Comparison of ENCODE assay signal across 28 cellular contexts in genomic region chr1:239675735-239676134, GRCh38.
"Had no signal": no experiment of that assay in that cellular context is flagged by ENCODE, and none has a peak within 500 bp of the region (broad histone marks: within the 10 kb centered on the region; RNA-seq: fewer than 3 reads in every experiment).

No MANE protein-coding gene starts in this region.

- ATAC-seq: activated CD4-positive, alpha-beta T cell treated with anti-CD3 and anti-CD28 coated beads for 36 hours; activated CD4-positive, CD25-positive, alpha-beta regulatory T cell treated with anti-CD3 and anti-CD28 coated beads, Interleukin-2, amount 50 U/mL, for 24 hours; activated CD8-positive, alpha-beta memory T cell treated with anti-CD3 and anti-CD28 coated beads, Interleukin-2, amount 10 ng/mL, durations not matched to agents 7 days and 5 days; activated CD8-positive, alpha-beta T cell treated with anti-CD3 and anti-CD28 coated beads, Interleukin-2, amount 10 ng/mL, durations not matched to agents 7 days and 5 days had no signal

- H3K27ac ChIP-seq: ascending aorta, cardiac muscle cell, VCaP had no signal

- H3K4me3 ChIP-seq: ascending aorta, cardiac muscle cell had no signal

- H3K36me3 ChIP-seq: ascending aorta, cardiac muscle cell had no signal

- H3K27me3 ChIP-seq: ascending aorta, cardiac muscle cell had no signal

- H3K9me3 ChIP-seq: ascending aorta had no signal

- H3K4me1 ChIP-seq: ascending aorta had no signal

- DNase-seq: activated CD4-positive, alpha-beta memory T cell treated with anti-CD3 and anti-CD28 coated beads, Interleukin-2, amount 10 ng/mL, durations not matched to agents 7 days and 5 days; activated CD4-positive, alpha-beta T cell treated with anti-CD3 and anti-CD28 coated beads for 1 hour; activated CD4-positive, alpha-beta T cell treated with anti-CD3 and anti-CD28 coated beads for 36 hours; activated CD4-positive, alpha-beta T cell treated with anti-CD3 and anti-CD28 coated beads for 48 hours; activated CD4-positive, alpha-beta T cell treated with anti-CD3 and anti-CD28 coated beads, Interleukin-2, amount 10 ng/mL, durations not matched to agents 7 days and 5 days; activated CD4-positive, alpha-beta T cell treated with anti-CD3 and anti-CD28 coated beads, Interleukin-2, amount 50 U/mL, for 48 hours; activated CD4-positive, CD25-positive, alpha-beta regulatory T cell; activated CD8-positive, alpha-beta memory T cell treated with anti-CD3 and anti-CD28 coated beads for 24 hours; activated CD8-positive, alpha-beta memory T cell treated with anti-CD3 and anti-CD28 coated beads, Interleukin-2, amount 10 ng/mL, durations not matched to agents 7 days and 5 days; activated CD8-positive, alpha-beta memory T cell treated with anti-CD3 and anti-CD28 coated beads, Interleukin-2, amount 50 U/mL, for 48 hours; activated CD8-positive, alpha-beta T cell treated with anti-CD3 and anti-CD28 coated beads, Interleukin-2, amount 10 ng/mL, durations not matched to agents 7 days and 5 days; activated effector memory CD4-positive, alpha-beta T cell treated with Interleukin-2 at 50 U/mL for 16 hours; activated gamma-delta T cell; activated naive CD4-positive, alpha-beta T cell treated with anti-CD3 and anti-CD28 coated beads, Interleukin-2, amount 10 ng/mL, durations not matched to agents 7 days and 5 days; activated naive CD4-positive, alpha-beta T cell treated with Interleukin-2 at 50 U/mL for 16 hours; activated T-cell treated with anti-CD3 and anti-CD28 coated beads, Interleukin-2, amount 50 U/mL, for 24 hours; activated T-cell treated with anti-CD3 and anti-CD28 coated beads, Interleukin-2, amount 50 U/mL, for 48 hours; amygdala; anterior cingulate cortex; central memory CD4-positive, alpha-beta T cell; SW 1271; T-helper 1 cell; T-helper 2 cell; T-helper 9 cell had no signal
